Comparison of ENCODE assay signal across 8 cellular contexts in genomic region chr11:130002846-130003716, GRCh38. TPM values are rescaled to one million over a fixed set of nuclear protein-coding genes. Genes with fewer than 3 reads are reported as not detected.
DNase-seq lines count a peak whose midpoint lies in the region; ATAC-seq and TF ChIP-seq lines count a peak whose summit lies in the region.

No MANE protein-coding gene starts in this region.

- no peaks in the 10 kb centered on the region for H3K27me3 ChIP-seq in testis

- no peaks in the 10 kb centered on the region for H3K36me3 ChIP-seq in testis (ENCODE audit: low read depth, missing control alignments)

- peak overlapping the region; percentile 100 for H3K27ac Mint-ChIP-seq in activated naive CD8-positive, alpha-beta T cell treated with anti-CD3 and anti-CD28 coated beads for 36 hours
- H3K27ac Mint-ChIP-seq in glutamatergic neuron (ENCODE audit: unreplicated experiment), result peak overlapping the region; percentile 100

- no peaks in the 10 kb centered on the region for H3K27me3 Mint-ChIP-seq in activated naive CD8-positive, alpha-beta T cell treated with anti-CD3 and anti-CD28 coated beads for 36 hours
- peaks cover 13% of the 10 kb centered on the region for H3K27me3 Mint-ChIP-seq in glutamatergic neuron (ENCODE audit: unreplicated experiment)

- peaks cover 21% of the 10 kb centered on the region for H3K4me1 Mint-ChIP-seq in activated naive CD8-positive, alpha-beta T cell treated with anti-CD3 and anti-CD28 coated beads for 36 hours
- H3K4me1 Mint-ChIP-seq in glutamatergic neuron (ENCODE audit: low read depth, unreplicated experiment), result no peaks in the 10 kb centered on the region

- H3K9me3 Mint-ChIP-seq in activated naive CD8-positive, alpha-beta T cell treated with anti-CD3 and anti-CD28 coated beads for 36 hours, result no peaks in the 10 kb centered on the region
- H3K9me3 Mint-ChIP-seq in glutamatergic neuron (ENCODE audit: unreplicated experiment), result peaks cover 17% of the 10 kb centered on the region

- H3K4me3 ChIP-seq in testis, result peak overlapping the region; percentile 82 to 98

- ATAC-seq in HG02642 (IDR thresholded peaks at IDR 0.05; ENCODE audit: poor library complexity, unreplicated experiment) (peak; percentile 80), omental fat pad (ENCODE audit: low FRiP score) (peak; percentile 93)

- TF ChIP-seq CTCF in glutamatergic neuron (IDR thresholded peaks at IDR 0.05; ENCODE audit: partially characterized antibody, unreplicated experiment), result peak; percentile 2
- TF ChIP-seq CTCF in omental fat pad (IDR thresholded peaks at IDR 0.05), result no peak
- TF ChIP-seq CTCF in testis (IDR thresholded peaks at IDR 0.05), result no peak

- 0% methylated on average over 22 to 65 of the region's 65 CpGs for WGBS in testis, 2 donors

- intact Hi-C loops in testis (cut with DNase I; ENCODE audit: low total_unique reads), result loop anchor here (5.0 kb wide), 1 partner anchor 69 kb away; no protein-coding TSS in a partner anchor

- peak overlapping the region; percentile 99 to 100 for H3K27ac ChIP-seq in testis

- TF ChIP-seq POLR2A in GM10847 (IDR thresholded peaks at IDR 0.05; ENCODE audit: extremely low read depth, insufficient read length), result peak; percentile 64
- peak; percentile 71 for TF ChIP-seq POLR2A in testis (IDR thresholded peaks at IDR 0.05)

- H3K4me3 Mint-ChIP-seq in activated naive CD8-positive, alpha-beta T cell treated with anti-CD3 and anti-CD28 coated beads for 36 hours, result peak overlapping the region; percentile 97
- H3K4me3 Mint-ChIP-seq in glutamatergic neuron (ENCODE audit: unreplicated experiment), result peak overlapping the region; percentile 96

- peaks cover 6% of the 10 kb centered on the region for H3K4me1 ChIP-seq in testis

- no peaks in the 10 kb centered on the region for H3K9me3 ChIP-seq in testis

- DNase-seq in NCI-H1105 (lab: John Stamatoyannopoulos, UW) (peak; percentile 99), SKM-1 (lab: John Stamatoyannopoulos, UW; ENCODE audit: unreplicated experiment) (peak; percentile 96), glutamatergic neuron (peak; percentile 86), omental fat pad (ENCODE audit: low spot score) (peak; percentile 70), testis (peak; percentile 96)
- peak; percentile 88 for DNase-seq in activated naive CD8-positive, alpha-beta T cell treated with anti-CD3 and anti-CD28 coated beads for 36 hours

- peaks cover 2% of the 10 kb centered on the region for H3K36me3 Mint-ChIP-seq in activated naive CD8-positive, alpha-beta T cell treated with anti-CD3 and anti-CD28 coated beads for 36 hours
- peaks cover 4% of the 10 kb centered on the region for H3K36me3 Mint-ChIP-seq in glutamatergic neuron (ENCODE audit: unreplicated experiment)

RNA-seq across cellular contexts. Expression of gene PRDM10, which starts 0.4 kb away (rescaled TPM):
- 10 to 100 TPM; 10.7 to 11.0 TPM for total RNA-seq in activated naive CD8-positive, alpha-beta T cell treated with anti-CD3 and anti-CD28 coated beads for 36 hours
- total RNA-seq in glutamatergic neuron (ENCODE audit: unreplicated experiment) (19.8 TPM), omental fat pad (10 to 100 TPM in 1 of 4 donors, 1 to 10 TPM in 3; 7.2 to 13.4 (median 8.1) TPM), testis (10 to 100 TPM in 1 of 2 donors, 1 to 10 TPM in 1; 9.2 to 14.7 TPM)
- polyA plus RNA-seq in testis (ENCODE audit: insufficient read depth, low read depth, low replicate concordance), result 4.9 TPM

Comparison
In these comparisons a context has a peak if more than half of its experiments do, and no peak if none do; other contexts are left out.
1. Peak in every context shown above with its lines: DNase-seq, ATAC-seq, H3K4me3 ChIP-seq and H3K27ac ChIP-seq.